Comparison of ENCODE assay signal across 1 cellular context in the genomic region with DNA sequence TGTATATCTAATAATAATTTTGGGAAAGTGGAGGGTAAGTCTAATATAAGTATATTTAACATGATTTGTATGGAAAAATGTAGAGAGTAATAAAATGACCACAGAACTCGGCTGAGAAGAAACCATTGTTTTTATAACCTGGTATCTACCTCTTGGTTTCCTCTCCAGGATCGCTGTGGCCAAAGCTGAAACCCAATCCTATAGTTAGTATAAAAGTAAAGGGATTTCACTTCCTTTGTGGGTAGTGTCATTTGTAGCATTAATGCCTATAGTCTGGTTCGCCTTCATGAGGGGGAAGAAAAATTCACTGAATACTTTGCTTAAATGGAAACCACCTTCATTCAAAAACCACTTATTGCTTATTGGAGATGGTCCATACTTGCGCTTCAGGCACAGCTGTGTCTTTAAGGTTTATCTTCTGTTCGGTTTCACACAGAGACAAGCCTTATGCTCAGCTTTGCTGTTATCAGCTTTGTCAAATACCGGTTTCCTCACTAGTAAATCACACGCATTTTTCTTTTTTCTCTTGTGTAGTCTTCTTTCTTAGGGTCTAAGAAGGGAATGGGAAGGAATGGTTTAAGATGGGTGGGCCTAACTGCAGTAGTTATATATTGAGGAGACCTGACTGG.
TF ChIP-seq lines count a peak whose summit lies in the region.

No MANE protein-coding gene starts in this region.

TF ChIP-seq in HepG2, 621 proteins besides CTCF, POLR2A, EP300 and RAD21:
- TF ChIP-seq PHB2 (IDR thresholded peaks at IDR 0.05; ENCODE audit: partially characterized antibody) (no peak), RBM22 (optimal IDR thresholded peaks at IDR 0.05; ENCODE audit: low read length) (peak; percentile 57)
